Comparison of ENCODE assay signal across 31 cellular contexts in the genomic region with DNA sequence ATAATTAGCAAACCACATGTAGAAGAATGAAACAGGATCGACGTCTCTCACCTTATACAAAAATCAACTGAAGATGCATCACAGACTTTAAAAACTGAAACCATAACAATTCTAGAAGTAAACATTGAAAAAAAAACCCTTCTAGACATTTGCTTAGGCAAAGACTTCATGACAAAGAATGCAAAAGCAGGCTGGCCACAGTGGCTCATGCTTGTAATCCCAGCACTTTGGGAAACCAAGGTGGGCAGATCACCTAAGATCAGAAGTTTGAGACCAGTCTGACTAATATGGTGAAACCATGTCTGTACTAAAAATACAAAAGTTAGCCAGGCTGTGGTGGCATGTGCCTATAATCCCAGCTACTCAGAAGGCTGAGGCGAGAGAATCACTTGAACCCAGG.
"Had no signal": no experiment of that assay in that cellular context is flagged by ENCODE, and none has a peak within 500 bp of the region (broad histone marks: within the 10 kb centered on the region; RNA-seq: fewer than 3 reads in every experiment).

No MANE protein-coding gene starts in this region.

- ATAC-seq: Right ventricle myocardium inferior had no signal

- H3K9me3 Mint-ChIP-seq: activated CD4-positive, alpha-beta memory T cell treated with anti-CD3 and anti-CD28 coated beads for 36 hours; activated naive CD8-positive, alpha-beta T cell treated with anti-CD3 and anti-CD28 coated beads, Interleukin-2, amount 10 ng/mL, durations not matched to agents 7 days and 5 days had no signal

- H2AFZ ChIP-seq: PC-9 had no signal

- H3K4me2 ChIP-seq: PC-9 had no signal

- H3K27ac ChIP-seq: ascending aorta, cardiac muscle cell, colonic mucosa, PC-9, RWPE1, VCaP had no signal

- H3K9me3 ChIP-seq: ascending aorta, colonic mucosa, MG63 had no signal

- DNase-seq: activated B cell treated with CpG ODN at 0.5 μM for 24 hours; activated CD4-positive, alpha-beta memory T cell treated with anti-CD3 and anti-CD28 coated beads for 36 hours; activated CD4-positive, alpha-beta T cell treated with anti-CD3 and anti-CD28 coated beads for 4 hours; activated CD4-positive, alpha-beta T cell treated with anti-CD3 and anti-CD28 coated beads, Interleukin-2, amount 50 U/mL, for 1 hour; activated CD4-positive, CD25-positive, alpha-beta regulatory T cell treated with anti-CD3 and anti-CD28 coated beads, Interleukin-2, amount 50 U/mL, for 72 hours; activated effector memory CD4-positive, alpha-beta T cell treated with Interleukin-2 at 50 U/mL for 16 hours; activated naive CD4-positive, alpha-beta T cell treated with anti-CD3 and anti-CD28 coated beads, Interleukin-2, amount 50 U/mL, for 16 hours; activated naive CD8-positive, alpha-beta T cell treated with anti-CD3 and anti-CD28 coated beads, Interleukin-2, amount 10 ng/mL, durations not matched to agents 7 days and 5 days; activated T-cell treated with anti-CD3 and anti-CD28 coated beads, Interleukin-2, amount 50 U/mL, for 24 hours; amygdala; colonic mucosa; Karpas-422; MG63; NCI-H1092; NCI-H1436 treated with DMSO at 0.1 percent for 48 hours; NCI-H1694 treated with DMSO at 0.1 percent for 48 hours; NCI-H2029; NCI-H345; NCI-H524 treated with DMSO at 0.1 percent for 48 hours; NK-92 treated with Interleukin-12 subunit alpha and Interleukin-12 subunit beta, amount 100 ng/mL, for 24 hours; PC-9; SIG-M5; SW 1271; T-helper 1 cell; T-helper 9 cell had no signal

- H3K4me3 ChIP-seq: ascending aorta, cardiac muscle cell, colonic mucosa, MG63, PC-9 had no signal

- H3K4me1 ChIP-seq: ascending aorta, colonic mucosa had no signal

- H3K27ac Mint-ChIP-seq: activated B cell treated with CpG ODN at 0.5 μM for 24 hours; activated CD4-positive, alpha-beta memory T cell treated with anti-CD3 and anti-CD28 coated beads for 36 hours; activated naive CD8-positive, alpha-beta T cell treated with anti-CD3 and anti-CD28 coated beads, Interleukin-2, amount 10 ng/mL, durations not matched to agents 7 days and 5 days; activated T-cell treated with anti-CD3 and anti-CD28 coated beads, Interleukin-2, amount 50 U/mL, for 24 hours; activated T-helper 1 cell treated with anti-CD3 and anti-CD28 coated beads, Interleukin-12 subunit alpha, Interleukin-12 subunit beta, Interleukin-2, Interleukin-4 antibody, amounts not matched to agents 30 ng/mL and 10 ng/mL and 1 ng/mL, durations not matched to agents 14 hours and 24 hours and 36 hours had no signal

- H3K27me3 ChIP-seq: ascending aorta, cardiac muscle cell, colonic mucosa, MG63 had no signal

- H3K36me3 ChIP-seq: ascending aorta, cardiac muscle cell, colonic mucosa, MG63 had no signal

- H3K36me3 Mint-ChIP-seq: activated CD4-positive, alpha-beta memory T cell treated with anti-CD3 and anti-CD28 coated beads for 36 hours; activated naive CD8-positive, alpha-beta T cell treated with anti-CD3 and anti-CD28 coated beads, Interleukin-2, amount 10 ng/mL, durations not matched to agents 7 days and 5 days had no signal
